Comparison of ENCODE assay signal across 8 cellular contexts in the genomic region with DNA sequence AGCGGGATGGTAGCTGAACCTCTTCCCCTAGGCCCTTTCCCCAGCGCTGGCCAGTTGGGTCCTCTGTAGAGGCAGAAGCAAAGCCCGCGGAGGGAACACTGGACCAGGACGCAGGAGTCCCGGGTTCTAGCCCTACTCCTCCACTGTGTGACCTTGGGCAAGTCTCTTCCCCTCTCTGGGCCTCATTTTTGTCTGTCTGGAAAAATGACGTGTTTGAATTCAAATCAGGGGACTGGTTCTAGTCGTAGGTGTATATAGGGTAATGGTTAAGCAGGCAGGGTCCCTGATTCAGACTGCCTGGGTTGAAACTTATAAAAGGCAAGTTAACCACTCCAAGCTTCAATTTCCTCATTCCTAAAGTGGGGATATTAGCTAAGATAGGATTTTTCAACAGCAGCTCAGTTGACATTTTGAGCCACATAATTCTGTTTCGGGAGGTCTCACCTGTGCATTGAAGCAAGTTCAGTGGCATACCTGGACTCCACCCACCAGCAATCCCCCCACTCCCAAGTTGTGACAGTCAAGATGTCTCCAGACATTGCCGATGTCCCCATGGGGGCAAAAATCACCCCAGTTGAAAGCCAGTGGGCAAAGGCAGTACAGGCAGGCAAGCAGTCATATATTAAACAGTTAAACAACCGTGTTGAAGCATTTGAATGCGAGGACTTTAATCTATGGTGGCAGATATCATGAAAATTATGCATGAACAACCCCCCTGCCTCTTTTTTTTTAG. TPM values are rescaled to one million over a fixed set of nuclear protein-coding genes. Genes with fewer than 3 reads are reported as not detected.
DNase-seq lines count a peak whose midpoint lies in the region; ATAC-seq and TF ChIP-seq lines count a peak whose summit lies in the region.

No MANE protein-coding gene starts in this region.

- H3K27me3 ChIP-seq in A673 (replicated peaks; ENCODE audit: insufficient read depth, low read depth, low read length, poor library complexity) = no peaks in the 10 kb centered on the region
- no peaks in the 10 kb centered on the region for H3K27me3 ChIP-seq in HL-60 (ENCODE audit: insufficient read depth, poor library complexity, severe bottlenecking)
- no peaks in the 10 kb centered on the region for H3K27me3 ChIP-seq in layer of hippocampus (ENCODE audit: control insufficient read depth, insufficient read depth, low read length)
- H3K27me3 ChIP-seq in testis = no peaks in the 10 kb centered on the region

- BruUV-seq in A673 (replicated peaks; lab: Mats Ljungman, UMichigan) = TSS peak; percentile 47

- no peak for TF ChIP-seq CTCF in A673 (conservative IDR thresholded peaks at IDR 0.05; ENCODE audit: low read depth, low read length)
- no peak for TF ChIP-seq CTCF in HL-60 (IDR thresholded peaks at IDR 0.05; ENCODE audit: insufficient read depth, low read length)
- TF ChIP-seq CTCF in testis (IDR thresholded peaks at IDR 0.05) = no peak

- H3K4me3 Mint-ChIP-seq in activated naive CD8-positive, alpha-beta T cell treated with anti-CD3 and anti-CD28 coated beads, Interleukin-2, amount 50 U/mL, for 24 hours = peak overlapping the region; percentile 94

- POLR2A ChIA-PET in A673 (lab: Charles Lee; ENCODE audit: low non-redundant PET) = interaction anchor here (0.6 to 1.5 kb wide), 2 partner anchors 24 to 27 kb away, joined by 13 to 15 read pairs; no protein-coding TSS in a partner anchor

- DNase-seq in A673 (ENCODE audit: low spot score) (no peak), HL-60 (ENCODE audit: low read depth in 1 of 2, low spot score in 1 of 2) (peak in 1 of 2 experiments; percentile 18), testis (no peak), NCI-H2196 treated with DMSO at 0.1 percent for 48 hours (lab: John Stamatoyannopoulos, UW; ENCODE audit: unreplicated experiment) (no peak), COR-L47 (lab: John Stamatoyannopoulos, UW) (no peak)
- DNase-seq in activated naive CD8-positive, alpha-beta T cell treated with anti-CD3 and anti-CD28 coated beads, Interleukin-2, amount 50 U/mL, for 24 hours = peak; percentile 35

- peak; percentile 16 for ATAC-seq in activated naive CD8-positive, alpha-beta T cell treated with anti-CD3 and anti-CD28 coated beads, Interleukin-2, amount 50 U/mL, for 24 hours
- no peak for ATAC-seq in HG02973 (IDR thresholded peaks at IDR 0.05; ENCODE audit: unreplicated experiment)

- peaks cover 37% of the 10 kb centered on the region for H3K4me1 Mint-ChIP-seq in activated naive CD8-positive, alpha-beta T cell treated with anti-CD3 and anti-CD28 coated beads, Interleukin-2, amount 50 U/mL, for 24 hours

- 8 to 10% methylated on average over 12 of the region's 12 CpGs for WGBS in testis, 2 donors

- TF ChIP-seq POLR2A in testis (IDR thresholded peaks at IDR 0.05) = no peak

- H3K27ac ChIP-seq in A673 (ENCODE audit: low read depth, low read length, poor library complexity, severe bottlenecking) (peak overlapping the region; percentile 76), HL-60 (replicated peaks) (peak overlapping the region; percentile 68), layer of hippocampus (ENCODE audit: low read depth, low read length) (peak overlapping the region; percentile 88), testis (peak overlapping the region; percentile 71 to 78)

- peak overlapping the region; percentile 79 for H3K4me3 ChIP-seq in A673 (ENCODE audit: low read depth, low read length, poor library complexity, severe bottlenecking)
- H3K4me3 ChIP-seq in HL-60 (replicated peaks; ENCODE audit: insufficient read depth, low read length) = peak overlapping the region; percentile 93
- peak overlapping the region; percentile 72 to 84 for H3K4me3 ChIP-seq in testis

- peaks cover 15% of the 10 kb centered on the region for H3K4me1 ChIP-seq in A673 (ENCODE audit: insufficient read depth, low read length, poor library complexity, severe bottlenecking)
- peaks cover 31% of the 10 kb centered on the region for H3K4me1 ChIP-seq in testis

- H3K36me3 Mint-ChIP-seq in activated naive CD8-positive, alpha-beta T cell treated with anti-CD3 and anti-CD28 coated beads, Interleukin-2, amount 50 U/mL, for 24 hours (ENCODE audit: low read depth) = peaks cover 6% of the 10 kb centered on the region

- CTCF ChIA-PET in A673 (lab: Charles Lee) = no interaction called here

- H3K27ac Mint-ChIP-seq in activated naive CD8-positive, alpha-beta T cell treated with anti-CD3 and anti-CD28 coated beads, Interleukin-2, amount 50 U/mL, for 24 hours = peak overlapping the region; percentile 94

- H3K9me3 ChIP-seq in A673 (ENCODE audit: low read depth, low read length, poor library complexity, severe bottlenecking) = no peaks in the 10 kb centered on the region
- no peaks in the 10 kb centered on the region for H3K9me3 ChIP-seq in testis

- H3K36me3 ChIP-seq in A673 (ENCODE audit: insufficient read depth, low read length, poor library complexity, severe bottlenecking) (no peaks in the 10 kb centered on the region), testis (ENCODE audit: low read depth, missing control alignments) (no peaks in the 10 kb centered on the region)

- intact Hi-C loops in A673 (cut with micrococcal nuclease; ENCODE audit: unreplicated experiment) (no loop called here), testis (cut with DNase I; ENCODE audit: low total_unique reads) (no loop called here)

- H3K27me3 Mint-ChIP-seq in activated naive CD8-positive, alpha-beta T cell treated with anti-CD3 and anti-CD28 coated beads, Interleukin-2, amount 50 U/mL, for 24 hours = no peaks in the 10 kb centered on the region

- H3K9me3 Mint-ChIP-seq in activated naive CD8-positive, alpha-beta T cell treated with anti-CD3 and anti-CD28 coated beads, Interleukin-2, amount 50 U/mL, for 24 hours = no peaks in the 10 kb centered on the region

RNA-seq across cellular contexts. Expression of gene TPCN1, which starts 0.9 kb away (rescaled TPM):
- 18.8 and 25.8 TPM in 2 replicates for total RNA-seq in A673 (2021)
- total RNA-seq in testis = 10 to 100 TPM; 48.7 to 73.0 TPM
- polyA plus RNA-seq in testis (ENCODE audit: insufficient read depth, low read depth, low replicate concordance) = 33.4 TPM

RNA-seq across cellular contexts. Expression of gene RITA1, which starts 36.6 kb away (rescaled TPM):
- total RNA-seq in A673 (2021) (22.3 and 25.3 TPM in 2 replicates), testis (10 to 100 TPM; 20.9 to 22.1 TPM)
- 14.3 TPM for polyA plus RNA-seq in testis (ENCODE audit: insufficient read depth, low read depth, low replicate concordance)

RNA-seq across cellular contexts. Expression of gene DDX54, which starts 36.9 kb away (rescaled TPM):
- total RNA-seq in A673 (2021) (98.8 and 116 TPM in 2 replicates), testis (10 to 100 TPM; 62.4 to 63.6 TPM)
- polyA plus RNA-seq in testis (ENCODE audit: insufficient read depth, low read depth, low replicate concordance) = 40.3 TPM
